13 cellular contexts compared by ENCODE assay signal in genomic region chr12:4143909-4144308, GRCh38.
A peak's percentile ranks its signal among the peaks of the same experiment; 100 is the strongest.
DNase-seq lines count a peak whose midpoint lies in the region; ATAC-seq and FAIRE-seq lines count a peak whose summit lies in the region.
"Had no signal": no experiment of that assay in that cellular context is flagged by ENCODE, and none has a peak within 500 bp of the region (broad histone marks: within the 10 kb centered on the region; RNA-seq: fewer than 3 reads in every experiment).

No MANE protein-coding gene starts in this region.

- no peaks in the 10 kb centered on the region for H3K9me2 ChIP-seq in Karpas-422 (replicated peaks; ENCODE audit: insufficient read depth, low read length)

- H3K36me3 ChIP-seq in Karpas-422 (ENCODE audit: insufficient read depth, low read length): no peaks in the 10 kb centered on the region

- no peaks in the 10 kb centered on the region for H4K20me1 ChIP-seq in Karpas-422 (ENCODE audit: insufficient read depth, low read depth, low read length)

- DNase-seq in activated CD8-positive, alpha-beta memory T cell treated with anti-CD3 and anti-CD28 coated beads for 24 hours: peak; percentile 63
- no peak for DNase-seq in activated CD8-positive, alpha-beta memory T cell treated with anti-CD3 and anti-CD28 coated beads, Interleukin-2, amount 50 U/mL, for 4 hours
- DNase-seq in Karpas-422 (peak; percentile 70), frontal cortex (ENCODE audit: low spot score in 2 of 2) (no peak)
- DNase-seq in activated CD4-positive, alpha-beta memory T cell treated with anti-CD3 and anti-CD28 coated beads, Interleukin-2, amount 10 ng/mL, durations not matched to agents 7 days and 5 days: no peak
- peak in 4 of 10 donors; percentile 12 to 39 (median 17) for DNase-seq in naive thymus-derived CD8-positive, alpha-beta T cell
- DNase-seq: islet precursor cell, KBM-7, NCI-H446 had no signal

- H3K27me3 ChIP-seq in Karpas-422 (ENCODE audit: low read length): no peaks in the 10 kb centered on the region

- no peak overlapping the region for H3K4me2 ChIP-seq in Karpas-422 (ENCODE audit: low read depth, low read length, poor library complexity, severe bottlenecking)
- H3K4me2 ChIP-seq: smooth muscle cell had no signal

- peaks cover 98% of the 10 kb centered on the region for H3K4me1 Mint-ChIP-seq in activated CD4-positive, alpha-beta memory T cell treated with anti-CD3 and anti-CD28 coated beads, Interleukin-2, amount 10 ng/mL, durations not matched to agents 7 days and 5 days
- peaks cover 6 to 78% (median 32%) of the 10 kb centered on the region in 4 donors for H3K4me1 Mint-ChIP-seq in naive thymus-derived CD8-positive, alpha-beta T cell

- no peaks in the 10 kb centered on the region for H3K79me2 ChIP-seq in Karpas-422 (ENCODE audit: low read length)

- H3K4me3 Mint-ChIP-seq in activated CD4-positive, alpha-beta memory T cell treated with anti-CD3 and anti-CD28 coated beads, Interleukin-2, amount 10 ng/mL, durations not matched to agents 7 days and 5 days: no peak overlapping the region
- H3K4me3 Mint-ChIP-seq in naive thymus-derived CD8-positive, alpha-beta T cell: peak overlapping the region in 8 of 10 donors; percentile 10 to 91 (median 52)
- H3K4me3 Mint-ChIP-seq: nephron had no signal

- H3K9me3 Mint-ChIP-seq in activated CD4-positive, alpha-beta memory T cell treated with anti-CD3 and anti-CD28 coated beads, Interleukin-2, amount 10 ng/mL, durations not matched to agents 7 days and 5 days: no peaks in the 10 kb centered on the region
- no peaks in the 10 kb centered on the region for H3K9me3 Mint-ChIP-seq in naive thymus-derived CD8-positive, alpha-beta T cell

- no peak overlapping the region for H2AFZ ChIP-seq in Karpas-422 (ENCODE audit: low read length)

- no peaks in the 10 kb centered on the region for H3K9me3 ChIP-seq in Karpas-422 (ENCODE audit: low read length)

- CTCF ChIA-PET in activated CD4-positive, alpha-beta memory T cell treated with anti-CD3 and anti-CD28 coated beads, Interleukin-2, amount 10 ng/mL, durations not matched to agents 7 days and 5 days (lab: Charles Lee): interaction anchor here (0.6 to 10.4 kb wide), 12 partner anchors 9 to 150 kb away, joined by 3 to 190 read pairs (median 8); partner anchors contain the start of gene CCND2

- H3K4me1 ChIP-seq in Karpas-422 (ENCODE audit: low read length): peaks cover 33% of the 10 kb centered on the region

- no peaks in the 10 kb centered on the region for H3K27me3 Mint-ChIP-seq in activated CD4-positive, alpha-beta memory T cell treated with anti-CD3 and anti-CD28 coated beads, Interleukin-2, amount 10 ng/mL, durations not matched to agents 7 days and 5 days
- H3K27me3 Mint-ChIP-seq in naive thymus-derived CD8-positive, alpha-beta T cell: no peaks in the 10 kb centered on the region

- peak; percentile 34 to 65 for ATAC-seq in naive thymus-derived CD8-positive, alpha-beta T cell
- ATAC-seq in GM21447 (IDR thresholded peaks at IDR 0.05; ENCODE audit: unreplicated experiment): no peak
- ATAC-seq in GM18519 (IDR thresholded peaks at IDR 0.05; ENCODE audit: low FRiP score, unreplicated experiment): no peak

- H3K27ac ChIP-seq in Karpas-422 (ENCODE audit: low read length): no peak overlapping the region

- no peak overlapping the region for H3K4me3 ChIP-seq in Karpas-422 (ENCODE audit: low read length)
- H3K4me3 ChIP-seq: smooth muscle cell had no signal

- no peak for FAIRE-seq in frontal cortex (lab: Jason Lieb, UNC)

- H3K27ac Mint-ChIP-seq in activated CD4-positive, alpha-beta memory T cell treated with anti-CD3 and anti-CD28 coated beads, Interleukin-2, amount 10 ng/mL, durations not matched to agents 7 days and 5 days: peak overlapping the region; percentile 78
- peak overlapping the region in 9 of 10 donors; percentile 36 to 99 (median 81) for H3K27ac Mint-ChIP-seq in naive thymus-derived CD8-positive, alpha-beta T cell

- POLR2A ChIA-PET in activated CD4-positive, alpha-beta memory T cell treated with anti-CD3 and anti-CD28 coated beads, Interleukin-2, amount 10 ng/mL, durations not matched to agents 7 days and 5 days (lab: Charles Lee): interaction anchor here (1.0 to 10.6 kb wide), 9 partner anchors 8 to 148 kb away, joined by 3 to 422 read pairs (median 30); partner anchors contain the start of gene CCND2
- POLR2A ChIA-PET in naive thymus-derived CD8-positive, alpha-beta T cell (lab: Charles Lee): interaction anchor here (1.0 to 3.8 kb wide), 2 partner anchors 36 to 127 kb away, joined by 3 to 53 read pairs; partner anchors contain the start of gene CCND2

- no peak overlapping the region for H3K9ac ChIP-seq in Karpas-422 (ENCODE audit: low read length)

- peaks cover 5% of the 10 kb centered on the region for H3K36me3 Mint-ChIP-seq in activated CD4-positive, alpha-beta memory T cell treated with anti-CD3 and anti-CD28 coated beads, Interleukin-2, amount 10 ng/mL, durations not matched to agents 7 days and 5 days (ENCODE audit: low read depth)
- no peaks in the 10 kb centered on the region for H3K36me3 Mint-ChIP-seq in naive thymus-derived CD8-positive, alpha-beta T cell

Comparison
In these comparisons a context has a peak if more than half of its experiments do, and no peak if none do; other contexts are left out.
1. DNase-seq: peak in activated CD8-positive, alpha-beta memory T cell treated with anti-CD3 and anti-CD28 coated beads for 24 hours (single experiment) and Karpas-422 (single experiment); none in activated CD8-positive, alpha-beta memory T cell treated with anti-CD3 and anti-CD28 coated beads, Interleukin-2, amount 50 U/mL, for 4 hours (single experiment), activated CD4-positive, alpha-beta memory T cell treated with anti-CD3 and anti-CD28 coated beads, Interleukin-2, amount 10 ng/mL, durations not matched to agents 7 days and 5 days (single experiment) and frontal cortex (0 of 2).
2. ATAC-seq: peak in naive thymus-derived CD8-positive, alpha-beta T cell (2 of 2); none in GM21447 (single experiment) and GM18519 (single experiment).